In the genomic region with DNA sequence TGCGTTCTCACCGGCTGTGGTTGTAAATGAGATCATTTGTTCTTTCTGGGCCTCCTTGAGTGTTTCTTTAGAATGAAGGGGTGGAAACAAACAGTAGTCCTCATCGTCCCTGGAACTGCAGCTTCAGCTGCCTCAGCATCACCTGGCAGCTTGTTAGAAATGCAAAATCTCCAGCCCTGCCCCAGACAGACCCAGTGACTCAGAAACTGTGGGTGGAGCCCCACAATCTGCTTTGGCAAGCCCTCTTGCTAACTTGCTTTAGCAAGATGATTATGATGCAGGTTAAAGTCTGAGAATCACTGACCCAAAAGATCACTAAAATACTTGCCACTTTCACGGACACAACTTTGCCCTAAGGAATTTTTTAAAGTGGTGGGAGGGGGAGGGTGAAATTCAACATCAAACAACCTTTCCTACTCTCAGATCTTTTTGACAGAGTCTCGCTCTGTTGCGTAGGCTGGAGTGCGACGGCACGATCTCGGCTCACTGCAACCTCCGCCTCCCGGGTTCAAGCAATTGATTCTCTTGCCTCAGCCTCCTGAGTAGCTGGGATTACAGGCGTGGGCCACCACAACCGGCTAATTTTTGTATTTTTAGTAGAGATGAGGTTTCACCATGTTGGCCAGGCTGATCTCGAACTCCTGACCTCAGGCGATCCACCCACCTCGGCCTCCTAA, we compare ENCODE assay signal across 13 cellular contexts.
DNase-seq lines count a peak whose midpoint lies in the region; ATAC-seq and TF ChIP-seq lines count a peak whose summit lies in the region.
"Had no signal": no experiment of that assay in that cellular context is flagged by ENCODE, and none has a peak within 500 bp of the region (broad histone marks: within the 10 kb centered on the region; RNA-seq: fewer than 3 reads in every experiment).

No MANE protein-coding gene starts in this region.

- H3K79me2 ChIP-seq in hepatocyte = no peaks in the 10 kb centered on the region

- ATAC-seq in HG02885 (IDR thresholded peaks at IDR 0.05; ENCODE audit: poor library complexity, unreplicated experiment) (no peak), GM19395 (IDR thresholded peaks at IDR 0.05; ENCODE audit: unreplicated experiment) (no peak)
- ATAC-seq: activated T-helper 17 cell treated with anti-CD3 and anti-CD28 coated beads, Interleukin-2, amount 50 U/mL, for 72 hours had no signal

- H3K27ac ChIP-seq in adrenal gland = no peak overlapping the region
- no peak overlapping the region for H3K27ac ChIP-seq in hepatocyte
- H3K27ac ChIP-seq: HL-60, WERI-Rb-1 had no signal

- in situ Hi-C loops in G401 (cut with HindIII; ENCODE audit: low sequenced_read_pairs) = no loop called here

- no peaks in the 10 kb centered on the region for H3K9me2 ChIP-seq in hepatocyte (replicated peaks; ENCODE audit: insufficient read depth)

- TF ChIP-seq CTCF in adrenal gland (IDR thresholded peaks at IDR 0.05) (no peak), hepatocyte (IDR thresholded peaks at IDR 0.05; ENCODE audit: poor library complexity) (no peak)

- WGBS in adrenal gland, 4 donors = 63 to 67% (median 64%) methylated on average over 17 of the region's 17 CpGs
- 45% methylated on average over 17 of the region's 17 CpGs for WGBS in hepatocyte (ENCODE audit: low lambda C conversion rate, missing lambda C conversion rate)

- H3K4me3 ChIP-seq in adrenal gland (no peak overlapping the region), hepatocyte (no peak overlapping the region)

- DNase-seq in G401 (ENCODE audit: low spot score) (peak; percentile 69), adrenal gland (peak in 4 of 7 donors; percentile 13 to 30 (median 18)), hepatocyte (ENCODE audit: low spot score) (peak; percentile 37), occipital lobe (lab: John Stamatoyannopoulos, UW) (peak; percentile 71)
- no peak for DNase-seq in activated CD8-positive, alpha-beta memory T cell treated with anti-CD3 and anti-CD28 coated beads, Interleukin-2, amount 50 U/mL, for 4 hours
- no peak for DNase-seq in activated naive CD4-positive, alpha-beta T cell treated with Interleukin-2 at 50 U/mL for 16 hours
- DNase-seq: NCI-H187 treated with DMSO at 0.1 percent for 48 hours; stimulated activated CD4-positive, alpha-beta T cell treated with anti-CD3 and anti-CD28 coated beads, Interleukin-4, amount 100 ng/mL, for 4 hours had no signal

- intact Hi-C loops in adrenal gland (cut with DNase I) = loop anchor here in 1 of 2 donors (10.0 kb wide), 1 partner anchor 82 kb away; a partner anchor contains a TSS

- H3K36me3 ChIP-seq in adrenal gland (replicated peaks in 1 of 2) (no peaks in the 10 kb centered on the region), hepatocyte (replicated peaks; ENCODE audit: insufficient read depth, low read depth) (no peaks in the 10 kb centered on the region)
- H3K36me3 ChIP-seq: WERI-Rb-1 had no signal

- H3K9me3 ChIP-seq in adrenal gland (replicated peaks in 1 of 3) (no peaks in the 10 kb centered on the region), hepatocyte (ENCODE audit: low read depth) (no peaks in the 10 kb centered on the region)

- no peak for TF ChIP-seq POLR2A in adrenal gland (IDR thresholded peaks at IDR 0.05)

- H3K4me1 ChIP-seq in adrenal gland (replicated peaks in 1 of 2) (no peaks in the 10 kb centered on the region), hepatocyte (ENCODE audit: insufficient read depth) (no peaks in the 10 kb centered on the region)

- no peak overlapping the region for H2AFZ ChIP-seq in hepatocyte

- no peak overlapping the region for H3K4me2 ChIP-seq in hepatocyte

- no peaks in the 10 kb centered on the region for H4K20me1 ChIP-seq in hepatocyte (ENCODE audit: insufficient read depth, poor library complexity, severe bottlenecking)

- H3K27me3 ChIP-seq in adrenal gland (peaks cover 1% of the 10 kb centered on the region), hepatocyte (peaks cover 18% of the 10 kb centered on the region)

Comparison
In these comparisons a context has a peak if more than half of its experiments do, and no peak if none do; other contexts are left out.
1. DNase-seq: peak in G401 (single experiment), adrenal gland (4 of 7), hepatocyte (single experiment) and occipital lobe (single experiment); none in activated CD8-positive, alpha-beta memory T cell treated with anti-CD3 and anti-CD28 coated beads, Interleukin-2, amount 50 U/mL, for 4 hours (single experiment) and activated naive CD4-positive, alpha-beta T cell treated with Interleukin-2 at 50 U/mL for 16 hours (single experiment).